Comparison of ENCODE assay signal across 10 cellular contexts in genomic region chr6:11044712-11045167, GRCh38. TPM values are rescaled to one million over a fixed set of nuclear protein-coding genes. Genes with fewer than 3 reads are reported as not detected.
A peak's percentile ranks its signal among the peaks of the same experiment; 100 is the strongest.
DNase-seq lines count a peak whose midpoint lies in the region; ATAC-seq, FAIRE-seq and TF ChIP-seq lines count a peak whose summit lies in the region.
"Had no signal": no experiment of that assay in that cellular context is flagged by ENCODE, and none has a peak within 500 bp of the region (broad histone marks: within the 10 kb centered on the region; RNA-seq: fewer than 3 reads in every experiment).

No MANE protein-coding gene starts in this region.

- TF ChIP-seq POLR2A in upper lobe of left lung (IDR thresholded peaks at IDR 0.05) (no peak), GM18505 (IDR thresholded peaks at IDR 0.05; ENCODE audit: borderline replicate concordance, extremely low read depth, insufficient read depth, insufficient read length) (no peak)

- no peak for TF ChIP-seq EP300 in upper lobe of left lung (IDR thresholded peaks at IDR 0.05)

- peak overlapping the region; percentile 55 for H2AFZ ChIP-seq in astrocyte (ENCODE audit: low read depth, low read length)

- H3K9ac ChIP-seq in astrocyte (ENCODE audit: low read length) = no peak overlapping the region

- H3K4me3 Mint-ChIP-seq in astrocyte (ENCODE audit: unreplicated experiment) = peak overlapping the region; percentile 80
- peak overlapping the region; percentile 75 for H3K4me3 Mint-ChIP-seq in memory B cell

- H3K4me1 Mint-ChIP-seq in astrocyte (ENCODE audit: low read depth, unreplicated experiment) (peaks cover 1% of the 10 kb centered on the region), memory B cell (peaks cover 12% of the 10 kb centered on the region)

- H3K4me1 ChIP-seq in heart right ventricle = peaks cover 0 to 11% (median 0%) of the 10 kb centered on the region in 9 donors
- H3K4me1 ChIP-seq in astrocyte (ENCODE audit: insufficient read depth, low read length) = no peaks in the 10 kb centered on the region
- peaks cover 7 to 18% (median 13%) of the 10 kb centered on the region in 4 donors for H3K4me1 ChIP-seq in upper lobe of left lung

- H3K9me3 Mint-ChIP-seq in astrocyte (ENCODE audit: unreplicated experiment) (peaks cover 2% of the 10 kb centered on the region), memory B cell (no peaks in the 10 kb centered on the region)

- H3K27ac Mint-ChIP-seq in astrocyte (ENCODE audit: unreplicated experiment) (no peak overlapping the region), memory B cell (no peak overlapping the region)

- WGBS in heart right ventricle, 2 donors = 27 to 34% methylated on average over 23 of the region's 23 CpGs
- WGBS in upper lobe of left lung, 2 donors = 44 to 80% methylated on average over 4 to 23 of the region's 23 CpGs

- ATAC-seq in heart right ventricle = no peak
- no peak for ATAC-seq in Right ventricle myocardium superior (ENCODE audit: poor library complexity)
- ATAC-seq in memory B cell (ENCODE audit: low read depth) = no peak
- ATAC-seq in upper lobe of left lung (ENCODE audit: low FRiP score in 2 of 2) = no peak
- ATAC-seq in GM18505 (IDR thresholded peaks at IDR 0.05; ENCODE audit: unreplicated experiment) = no peak

- H3K9me3 ChIP-seq in heart right ventricle = peaks cover 0 to 5% (median 0%) of the 10 kb centered on the region in 11 donors
- no peaks in the 10 kb centered on the region for H3K9me3 ChIP-seq in astrocyte (ENCODE audit: insufficient read depth, low read depth, low read length)
- H3K9me3 ChIP-seq in upper lobe of left lung = peaks cover 0 to 5% (median 2%) of the 10 kb centered on the region in 4 donors

- H3K79me2 ChIP-seq in astrocyte (ENCODE audit: insufficient read depth, low read length) = no peaks in the 10 kb centered on the region

- H3K36me3 Mint-ChIP-seq in astrocyte (ENCODE audit: low read depth, unreplicated experiment) (no peaks in the 10 kb centered on the region), memory B cell (no peaks in the 10 kb centered on the region)

- H3K4me3 ChIP-seq in heart right ventricle (peak overlapping the region in 9 of 10 donors; percentile 5 to 64 (median 48)), astrocyte (ENCODE audit: insufficient read depth, low read depth, low read length) (peak overlapping the region; percentile 55), upper lobe of left lung (peak overlapping the region in 3 of 4 donors; percentile 55 to 58 (median 56))

- intact Hi-C loops in heart right ventricle (cut with DNase I) = loop anchor here in 1 of 10 donors (5.0 kb wide), 1 partner anchor 92 kb away; no protein-coding TSS in a partner anchor
- intact Hi-C loops in Right ventricle myocardium superior (cut with DNase I) = no loop called here

- H3K27me3 ChIP-seq in heart right ventricle (peaks cover 0 to 96% (median 82%) of the 10 kb centered on the region in 7 donors), astrocyte (ENCODE audit: insufficient read depth, low read length) (peaks cover 12% of the 10 kb centered on the region), upper lobe of left lung (peaks cover 3 to 27% (median 13%) of the 10 kb centered on the region in 4 donors)

- H3K27me3 Mint-ChIP-seq in astrocyte (ENCODE audit: low read depth, unreplicated experiment) (peaks cover 2% of the 10 kb centered on the region), memory B cell (peaks cover 27% of the 10 kb centered on the region)

- H3K4me2 ChIP-seq in astrocyte (ENCODE audit: low read length) = peak overlapping the region; percentile 86

- no peaks in the 10 kb centered on the region for H4K20me1 ChIP-seq in astrocyte (ENCODE audit: insufficient read depth, low read length)

- DNase-seq in heart right ventricle = no peak
- DNase-seq in Right ventricle myocardium superior = no peak
- no peak for DNase-seq in astrocyte (ENCODE audit: low read depth)
- DNase-seq in memory B cell (ENCODE audit: low spot score in 2 of 2) = no peak
- peak in 1 of 2 donors; percentile 37 for DNase-seq in upper lobe of left lung
- no peak for DNase-seq in DMS 273 (lab: John Stamatoyannopoulos, UW; ENCODE audit: unreplicated experiment)
- no peak for DNase-seq in NCI-H2196 (lab: John Stamatoyannopoulos, UW; ENCODE audit: unreplicated experiment)
- DNase-seq: DND-41, NCI-H1417 treated with DMSO at 0.1 percent for 48 hours had no signal

- H3K36me3 ChIP-seq in heart right ventricle (no peaks in the 10 kb centered on the region), astrocyte (ENCODE audit: insufficient read depth, low read length) (no peaks in the 10 kb centered on the region), upper lobe of left lung (no peaks in the 10 kb centered on the region)

- FAIRE-seq in astrocyte (lab: Jason Lieb, UNC) = no peak

- H3K27ac ChIP-seq in heart right ventricle (no peak overlapping the region), astrocyte (ENCODE audit: low read depth, low read length) (no peak overlapping the region), upper lobe of left lung (no peak overlapping the region)

- TF ChIP-seq CTCF in heart right ventricle (IDR thresholded peaks at IDR 0.05) (no peak), astrocyte (IDR thresholded peaks at IDR 0.05; ENCODE audit: insufficient read depth, low read depth, low read length) (no peak), upper lobe of left lung (IDR thresholded peaks at IDR 0.05) (no peak)

RNA-seq across cellular contexts. Expression of gene ELOVL2, which starts 0.6 kb away (rescaled TPM):
- total RNA-seq in heart right ventricle (1 to 10 TPM in 6 of 10 donors, under 1 TPM in 4; 0.73 to 3.5 (median 1.0) TPM), Right ventricle myocardium superior (1.1 TPM), astrocyte (4.6 and 5.7 TPM in 2 replicates), upper lobe of left lung (under 1 TPM in 3 of 6 donors, not detected in 3; 0.10 to 0.54 (median 0.31) TPM)
- polyA plus RNA-seq in heart right ventricle = 1 to 10 TPM; 2.6 to 3.3 TPM

RNA-seq across cellular contexts. Expression of gene SMIM13, which starts 48.9 kb away (rescaled TPM):
- total RNA-seq in heart right ventricle = 10 to 100 TPM; 10.5 to 14.6 (median 11.8) TPM
- polyA plus RNA-seq in heart right ventricle = 1 to 10 TPM; 3.0 to 8.3 TPM
- 11.8 TPM for total RNA-seq in Right ventricle myocardium superior
- total RNA-seq in astrocyte = 23.7 and 24.2 TPM in 2 replicates
- 1 to 10 TPM; 1.0 to 9.6 (median 6.3) TPM for total RNA-seq in upper lobe of left lung
